In genomic region chr3:196180346-196180745, GRCh38 we compare ENCODE assay signal across 15 cellular contexts. TPM values are rescaled to one million over a fixed set of nuclear protein-coding genes. Genes with fewer than 3 reads are reported as not detected.
A peak's percentile ranks its signal among the peaks of the same experiment; 100 is the strongest.
DNase-seq lines count a peak whose midpoint lies in the region; ATAC-seq lines count a peak whose summit lies in the region.
"Had no signal": no experiment of that assay in that cellular context is flagged by ENCODE, and none has a peak within 500 bp of the region (broad histone marks: within the 10 kb centered on the region; RNA-seq: fewer than 3 reads in every experiment).

No MANE protein-coding gene starts in this region.

- H3K36me3 Mint-ChIP-seq in stimulated activated naive CD8-positive, alpha-beta T cell treated with anti-CD3 and anti-CD28 coated beads, Interleukin-15, Interleukin-2, amounts not matched to agents 100 ng/mL and 50 ng/mL, for 24 hours (ENCODE audit: low read depth), result no peaks in the 10 kb centered on the region
- no peaks in the 10 kb centered on the region for H3K36me3 Mint-ChIP-seq in activated T-helper 17 cell treated with anti-CD3 and anti-CD28 coated beads, Interleukin-2, amount 50 U/mL, for 72 hours (ENCODE audit: low read depth)

- H3K4me3 ChIP-seq in mucosa of rectum (ENCODE audit: low read length in 2 of 2), result peak overlapping the region; percentile 1 to 37

- H3K27ac ChIP-seq in mucosa of rectum (ENCODE audit: low read depth in 2 of 2, low read length in 2 of 2), result peak overlapping the region; percentile 77 to 84

- no peaks in the 10 kb centered on the region for H3K27me3 Mint-ChIP-seq in stimulated activated naive CD8-positive, alpha-beta T cell treated with anti-CD3 and anti-CD28 coated beads, Interleukin-15, Interleukin-2, amounts not matched to agents 100 ng/mL and 50 ng/mL, for 24 hours
- H3K27me3 Mint-ChIP-seq in activated T-helper 17 cell treated with anti-CD3 and anti-CD28 coated beads, Interleukin-2, amount 50 U/mL, for 72 hours, result no peaks in the 10 kb centered on the region

- peaks cover 36 to 48% of the 10 kb centered on the region in 2 donors for H3K4me1 ChIP-seq in mucosa of rectum (ENCODE audit: control insufficient read depth in 2 of 2, insufficient read depth in 2 of 2, low read length in 2 of 2)

- no peak for DNase-seq in stimulated activated naive CD8-positive, alpha-beta T cell treated with anti-CD3 and anti-CD28 coated beads, Interleukin-15, Interleukin-2, amounts not matched to agents 100 U/mL and 50 U/mL, for 24 hours
- no peak for DNase-seq in RKO (ENCODE audit: low spot score)
- no peak for DNase-seq in NCI-H2107 treated with DMSO at 0.1 percent for 48 hours (lab: John Stamatoyannopoulos, UW; ENCODE audit: unreplicated experiment)
- no peak for DNase-seq in hepatic stellate cell (ENCODE audit: low spot score)
- DNase-seq: cortex of kidney, NCI-H1105, NCI-H510A treated with DMSO at 0.1 percent for 48 hours had no signal

- no peaks in the 10 kb centered on the region for H3K9me3 ChIP-seq in mucosa of rectum (ENCODE audit: control insufficient read depth in 2 of 2, low read length in 2 of 2)

- H3K9me3 Mint-ChIP-seq in stimulated activated naive CD8-positive, alpha-beta T cell treated with anti-CD3 and anti-CD28 coated beads, Interleukin-15, Interleukin-2, amounts not matched to agents 100 ng/mL and 50 ng/mL, for 24 hours, result no peaks in the 10 kb centered on the region
- no peaks in the 10 kb centered on the region for H3K9me3 Mint-ChIP-seq in activated T-helper 17 cell treated with anti-CD3 and anti-CD28 coated beads, Interleukin-2, amount 50 U/mL, for 72 hours
- H3K9me3 Mint-ChIP-seq: neural crest cell had no signal

- no peak for ATAC-seq in stimulated activated naive CD8-positive, alpha-beta T cell treated with anti-CD3 and anti-CD28 coated beads, Interleukin-15, Interleukin-2, amounts not matched to agents 100 U/mL and 50 U/mL, for 24 hours
- ATAC-seq in activated T-helper 17 cell treated with anti-CD3 and anti-CD28 coated beads, Interleukin-2, amount 50 U/mL, for 72 hours (replicated peaks), result no peak
- ATAC-seq in GM21390 (IDR thresholded peaks at IDR 0.05; ENCODE audit: unreplicated experiment), result no peak
- ATAC-seq: Right ventricle myocardium inferior had no signal

- H3K4me1 Mint-ChIP-seq in stimulated activated naive CD8-positive, alpha-beta T cell treated with anti-CD3 and anti-CD28 coated beads, Interleukin-15, Interleukin-2, amounts not matched to agents 100 ng/mL and 50 ng/mL, for 24 hours (ENCODE audit: low read depth), result peaks cover 65% of the 10 kb centered on the region
- peaks cover 19% of the 10 kb centered on the region for H3K4me1 Mint-ChIP-seq in activated T-helper 17 cell treated with anti-CD3 and anti-CD28 coated beads, Interleukin-2, amount 50 U/mL, for 72 hours

- peak overlapping the region; percentile 98 for H3K27ac Mint-ChIP-seq in stimulated activated naive CD8-positive, alpha-beta T cell treated with anti-CD3 and anti-CD28 coated beads, Interleukin-15, Interleukin-2, amounts not matched to agents 100 ng/mL and 50 ng/mL, for 24 hours
- peak overlapping the region; percentile 93 for H3K27ac Mint-ChIP-seq in activated T-helper 17 cell treated with anti-CD3 and anti-CD28 coated beads, Interleukin-2, amount 50 U/mL, for 72 hours

- H3K4me3 Mint-ChIP-seq in stimulated activated naive CD8-positive, alpha-beta T cell treated with anti-CD3 and anti-CD28 coated beads, Interleukin-15, Interleukin-2, amounts not matched to agents 100 ng/mL and 50 ng/mL, for 24 hours, result peak overlapping the region; percentile 69
- H3K4me3 Mint-ChIP-seq in activated T-helper 17 cell treated with anti-CD3 and anti-CD28 coated beads, Interleukin-2, amount 50 U/mL, for 72 hours, result peak overlapping the region; percentile 79
- H3K4me3 Mint-ChIP-seq: neural crest cell had no signal

- peak overlapping the region in 1 of 2 donors; percentile 56 for H3K9ac ChIP-seq in mucosa of rectum (ENCODE audit: low read depth in 1 of 2, low read length in 2 of 2)

- no peaks in the 10 kb centered on the region for H3K36me3 ChIP-seq in mucosa of rectum (ENCODE audit: control insufficient read depth in 2 of 2, insufficient read depth in 2 of 2, low read length in 2 of 2)

- H3K27me3 ChIP-seq in mucosa of rectum (ENCODE audit: control insufficient read depth in 2 of 2, insufficient read depth in 2 of 2, low read length in 2 of 2), result no peaks in the 10 kb centered on the region

RNA-seq across cellular contexts. Expression of gene ZDHHC19, which starts 30.9 kb away (rescaled TPM):
- total RNA-seq in activated T-helper 17 cell treated with anti-CD3 and anti-CD28 coated beads, Interleukin-2, amount 50 U/mL, for 72 hours, result not detected
- total RNA-seq: fibroblast of villous mesenchyme, G401, neural crest cell, Right ventricle myocardium inferior had no signal

RNA-seq across cellular contexts. Expression of gene SLC51A, which starts 36.0 kb away (rescaled TPM):
- not detected for total RNA-seq in activated T-helper 17 cell treated with anti-CD3 and anti-CD28 coated beads, Interleukin-2, amount 50 U/mL, for 72 hours
- total RNA-seq: fibroblast of villous mesenchyme, G401, neural crest cell had no signal
